In the genomic region with DNA sequence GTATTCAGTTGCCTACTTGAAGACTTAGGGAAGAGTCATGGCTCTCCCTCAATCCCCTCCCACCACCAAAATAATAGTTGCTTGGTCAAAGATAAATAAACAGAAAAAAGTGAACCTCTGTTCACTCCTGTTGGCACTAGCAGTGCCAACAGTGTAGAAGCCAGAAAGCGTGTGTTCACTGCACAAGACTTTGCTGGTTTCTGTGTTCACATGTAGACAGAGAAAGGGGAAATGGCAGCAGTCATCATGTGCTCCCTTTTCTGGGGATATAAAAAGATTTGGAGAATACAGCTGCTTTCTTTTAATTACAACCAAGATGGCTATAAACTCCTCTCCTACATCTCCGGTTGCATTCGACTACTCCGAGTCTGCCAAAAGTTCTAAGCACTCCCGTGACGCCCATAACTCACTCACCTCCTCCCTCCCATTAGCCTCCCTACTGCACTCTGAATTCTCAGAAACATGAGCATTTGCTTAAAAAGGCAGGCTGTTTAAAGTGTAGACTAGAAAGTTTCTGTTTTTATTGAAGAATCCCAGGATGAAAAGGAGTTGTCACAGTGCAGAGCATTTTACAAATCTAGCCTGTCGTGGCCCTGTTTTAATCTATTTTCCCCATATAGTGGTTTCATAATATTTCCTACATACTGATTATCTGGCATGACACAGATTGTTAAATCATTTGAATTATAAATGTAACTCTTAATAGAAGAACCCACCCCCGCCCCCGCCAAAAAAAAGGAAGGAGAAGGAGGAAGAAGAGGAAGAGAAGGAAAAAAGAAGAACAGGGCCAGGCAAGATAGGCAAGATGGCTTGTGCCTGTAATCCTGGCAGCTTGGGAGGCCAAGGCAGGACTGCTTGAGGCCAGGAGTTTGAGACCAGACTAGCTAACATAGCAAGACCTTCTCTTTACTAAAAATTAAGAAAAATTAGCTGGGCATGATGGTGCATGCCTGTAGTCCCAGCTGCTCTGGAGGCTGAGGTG, we compare ENCODE assay signal across 25 cellular contexts. TPM values are rescaled to one million over a fixed set of nuclear protein-coding genes. Genes with fewer than 3 reads are reported as not detected.
A peak's percentile ranks its signal among the peaks of the same experiment; 100 is the strongest.
DNase-seq lines count a peak whose midpoint lies in the region; ATAC-seq and TF ChIP-seq lines count a peak whose summit lies in the region.
"Had no signal": no experiment of that assay in that cellular context is flagged by ENCODE, and none has a peak within 500 bp of the region (broad histone marks: within the 10 kb centered on the region; RNA-seq: fewer than 3 reads in every experiment).

No MANE protein-coding gene starts in this region.

- peak overlapping the region in 1 of 11 experiments; percentile 42; a peak in 2 of 22 replicates for H3K9ac ChIP-seq in BLaER1 treated with 17β-estradiol and CSF1 and Interleukin-3, amounts not matched to agents 10 nM and 100 nM

- no peaks in the 10 kb centered on the region for H4K20me1 ChIP-seq in BLaER1 treated with 17β-estradiol and CSF1 and Interleukin-3, amounts not matched to agents 10 nM and 100 nM

- no peak overlapping the region for H3K4me3 Mint-ChIP-seq in activated CD8-positive, alpha-beta T cell treated with anti-CD3 and anti-CD28 coated beads, Interleukin-2, amount 10 ng/mL, durations not matched to agents 7 days and 5 days
- H3K4me3 Mint-ChIP-seq: CD8-positive, alpha-beta memory T cell; HFFc6 had no signal

- intact Hi-C loops in left lung (cut with DNase I) (no loop called here), sigmoid colon (cut with DNase I) (no loop called here)

- CTCF ChIA-PET in activated CD8-positive, alpha-beta T cell treated with anti-CD3 and anti-CD28 coated beads, Interleukin-2, amount 10 ng/mL, durations not matched to agents 7 days and 5 days (lab: Charles Lee), result no interaction called here

- H3K4me2 ChIP-seq in BLaER1 treated with 17β-estradiol and CSF1 and Interleukin-3, amounts not matched to agents 10 nM and 100 nM, result peak overlapping the region in 9 of 11 experiments; percentile 4 to 87 (median 25); a peak in 12 of 22 replicates
- H3K4me2 ChIP-seq: smooth muscle cell had no signal

- ATAC-seq in left lung (peak; percentile 32), HG03457 (IDR thresholded peaks at IDR 0.05; ENCODE audit: unreplicated experiment) (no peak)
- no peak for ATAC-seq in activated CD8-positive, alpha-beta T cell treated with anti-CD3 and anti-CD28 coated beads, Interleukin-2, amount 10 ng/mL, durations not matched to agents 7 days and 5 days
- ATAC-seq: K562 had no signal

- TF ChIP-seq POLR2A in sigmoid colon (IDR thresholded peaks at IDR 0.05), result no peak

- peaks cover 2% of the 10 kb centered on the region for H3K27me3 Mint-ChIP-seq in activated CD8-positive, alpha-beta T cell treated with anti-CD3 and anti-CD28 coated beads, Interleukin-2, amount 10 ng/mL, durations not matched to agents 7 days and 5 days (ENCODE audit: low read depth)

- H3K4me1 Mint-ChIP-seq in activated CD8-positive, alpha-beta T cell treated with anti-CD3 and anti-CD28 coated beads, Interleukin-2, amount 10 ng/mL, durations not matched to agents 7 days and 5 days (ENCODE audit: low read depth), result no peaks in the 10 kb centered on the region
- H3K4me1 Mint-ChIP-seq: CD8-positive, alpha-beta memory T cell had no signal

- no peaks in the 10 kb centered on the region for H3K9me3 Mint-ChIP-seq in activated CD8-positive, alpha-beta T cell treated with anti-CD3 and anti-CD28 coated beads, Interleukin-2, amount 10 ng/mL, durations not matched to agents 7 days and 5 days (ENCODE audit: insufficient read depth)
- H3K9me3 Mint-ChIP-seq: HFFc6 had no signal

- no peaks in the 10 kb centered on the region for H3K36me3 ChIP-seq in BLaER1 treated with 17β-estradiol and CSF1 and Interleukin-3, amounts not matched to agents 10 nM and 100 nM
- H3K36me3 ChIP-seq in left lung (no peaks in the 10 kb centered on the region), sigmoid colon (no peaks in the 10 kb centered on the region)
- H3K36me3 ChIP-seq: esophagus squamous epithelium, lower lobe of right lung, stomach had no signal

- H3K4me1 ChIP-seq in BLaER1 treated with 17β-estradiol and CSF1 and Interleukin-3, amounts not matched to agents 10 nM and 100 nM, result peaks cover 10 to 39% (median 16%) of the 10 kb centered on the region in 10 experiments; a peak in 14 of 20 replicates
- H3K4me1 ChIP-seq in left lung, result peaks cover 0 to 7% of the 10 kb centered on the region in 2 donors
- peaks cover 2 to 26% (median 22%) of the 10 kb centered on the region in 4 donors for H3K4me1 ChIP-seq in sigmoid colon

- no peaks in the 10 kb centered on the region for H3K27me3 ChIP-seq in BLaER1 treated with 17β-estradiol and CSF1 and Interleukin-3, amounts not matched to agents 10 nM and 100 nM
- H3K27me3 ChIP-seq in left lung (no peaks in the 10 kb centered on the region), sigmoid colon (no peaks in the 10 kb centered on the region)
- H3K27me3 ChIP-seq: esophagus squamous epithelium, stomach had no signal

- 69 to 80% methylated on average over 9 of the region's 9 CpGs for WGBS in sigmoid colon, 2 donors

- H3K36me3 Mint-ChIP-seq in activated CD8-positive, alpha-beta T cell treated with anti-CD3 and anti-CD28 coated beads, Interleukin-2, amount 10 ng/mL, durations not matched to agents 7 days and 5 days (ENCODE audit: low read depth), result no peaks in the 10 kb centered on the region
- H3K36me3 Mint-ChIP-seq: CD8-positive, alpha-beta memory T cell had no signal

- POLR2A ChIA-PET in activated CD8-positive, alpha-beta T cell treated with anti-CD3 and anti-CD28 coated beads, Interleukin-2, amount 10 ng/mL, durations not matched to agents 7 days and 5 days (lab: Charles Lee), result no interaction called here

- no peaks in the 10 kb centered on the region for H3K9me3 ChIP-seq in BLaER1 treated with 17β-estradiol and CSF1 and Interleukin-3, amounts not matched to agents 10 nM and 100 nM (replicated peaks in 1 of 11)
- H3K9me3 ChIP-seq in left lung, result no peaks in the 10 kb centered on the region
- no peaks in the 10 kb centered on the region for H3K9me3 ChIP-seq in sigmoid colon
- H3K9me3 ChIP-seq: esophagus squamous epithelium, lower lobe of right lung, stomach had no signal

- no peak overlapping the region for H3K27ac Mint-ChIP-seq in activated CD8-positive, alpha-beta T cell treated with anti-CD3 and anti-CD28 coated beads, Interleukin-2, amount 10 ng/mL, durations not matched to agents 7 days and 5 days
- H3K27ac Mint-ChIP-seq: CD8-positive, alpha-beta memory T cell; HFFc6 had no signal

- TF ChIP-seq EP300 in sigmoid colon (IDR thresholded peaks at IDR 0.05), result no peak

- H3K27ac ChIP-seq in BLaER1 treated with 17β-estradiol and CSF1 and Interleukin-3, amounts not matched to agents 10 nM and 100 nM, result peak overlapping the region in 3 of 11 experiments; percentile 18 to 65 (median 59); a peak in 6 of 22 replicates
- H3K27ac ChIP-seq in left lung, result no peak overlapping the region
- peak overlapping the region; percentile 40 to 67 (median 55) for H3K27ac ChIP-seq in sigmoid colon
- H3K27ac ChIP-seq: esophagus squamous epithelium, lower lobe of right lung, stomach had no signal

- TF ChIP-seq CTCF in left lung (IDR thresholded peaks at IDR 0.05) (no peak), sigmoid colon (IDR thresholded peaks at IDR 0.05) (no peak)

- DNase-seq in NCI-H69 (lab: John Stamatoyannopoulos, UW), result peak; percentile 28
- no peak for DNase-seq in left lung
- DNase-seq in sigmoid colon, result no peak
- DNase-seq in HUDEP-2 (lab: John Stamatoyannopoulos, UW; ENCODE audit: unreplicated experiment in 76 of 76), result no peak
- DNase-seq in activated CD8-positive, alpha-beta T cell treated with anti-CD3 and anti-CD28 coated beads, Interleukin-2, amount 10 ng/mL, durations not matched to agents 7 days and 5 days, result no peak
- DNase-seq: activated naive CD4-positive, alpha-beta T cell treated with Interleukin-2 at 50 U/mL for 16 hours; activated T-cell treated with anti-CD3 and anti-CD28 coated beads for 4 hours; CD8-positive, alpha-beta memory T cell; effector CD8-positive, alpha-beta T cell; esophagus squamous epithelium; head of caudate nucleus; HFFc6; lower lobe of right lung; NCI-H1930; OCI-M1; SIG-M5; stimulated activated CD4-positive, alpha-beta T cell treated with anti-CD3 and anti-CD28 coated beads, Interleukin-4, amount 100 ng/mL, for 24 hours; stomach; T-helper 1 cell had no signal

- no peak overlapping the region for H3K4me3 ChIP-seq in BLaER1 treated with 17β-estradiol and CSF1 and Interleukin-3, amounts not matched to agents 10 nM and 100 nM
- no peak overlapping the region for H3K4me3 ChIP-seq in left lung
- no peak overlapping the region for H3K4me3 ChIP-seq in sigmoid colon
- H3K4me3 ChIP-seq: esophagus squamous epithelium, K562, lower lobe of right lung, smooth muscle cell, stomach had no signal

RNA-seq across cellular contexts. Expression of a gene that starts 16.7 kb away (rescaled TPM):
- total RNA-seq in left lung, result 1 to 10 TPM; 4.8 to 7.7 TPM
- total RNA-seq in sigmoid colon, result 1 to 10 TPM; 1.2 to 6.7 (median 3.5) TPM
- polyA plus RNA-seq in sigmoid colon, result 1 to 10 TPM in 1 of 3 donors, under 1 TPM in 1, not detected in 1; 0.23 to 1.1 TPM
- total RNA-seq in activated CD8-positive, alpha-beta T cell treated with anti-CD3 and anti-CD28 coated beads, Interleukin-2, amount 10 ng/mL, durations not matched to agents 7 days and 5 days, result not detected
- total RNA-seq: CD8-positive, alpha-beta memory T cell; HFFc6; myocyte; NCI-H460 had no signal
- polyA plus RNA-seq: CD8-positive, alpha-beta memory T cell had no signal

Comparison
In these comparisons a context has a peak if more than half of its experiments do, and no peak if none do; other contexts are left out.
1. H3K27ac ChIP-seq: peak in sigmoid colon (4 of 4); none in left lung (0 of 2).